Comparison of ENCODE assay signal across 1 cellular context in the genomic region with DNA sequence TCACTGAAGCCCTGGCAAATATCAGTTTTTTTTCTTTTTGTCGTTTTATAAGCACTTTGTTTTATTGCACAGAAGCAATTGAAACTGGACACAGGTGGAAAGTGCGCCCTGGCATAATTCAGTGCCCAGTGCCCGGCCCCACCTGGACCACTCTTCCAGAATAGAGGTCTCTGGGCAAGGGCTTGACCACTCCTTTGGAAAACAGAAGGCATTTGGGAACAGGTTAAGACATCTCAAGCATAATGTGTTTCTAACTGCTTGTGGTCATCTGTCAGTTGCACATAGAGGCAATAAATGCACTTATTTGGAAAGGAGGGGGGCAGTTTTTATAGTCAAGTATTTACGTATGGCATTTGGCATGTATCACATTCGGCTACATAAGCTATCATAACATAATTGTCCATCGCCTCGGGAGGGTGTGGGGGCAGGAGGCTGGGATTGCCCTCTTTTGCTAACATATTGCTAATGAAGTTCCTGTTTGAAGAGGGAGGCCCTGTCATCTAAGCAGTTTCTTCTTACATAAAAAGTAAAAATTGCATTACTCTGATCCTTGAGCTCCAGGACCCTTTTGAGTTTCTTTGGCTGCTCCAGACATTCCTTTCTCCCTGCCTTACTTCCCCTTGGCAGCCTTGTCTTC.
TF ChIP-seq lines count a peak whose summit lies in the region.

No MANE protein-coding gene starts in this region.

TF ChIP-seq in GM12878, 131 proteins besides CTCF, POLR2A, EP300 and RAD21 (continued from another document):
- TF ChIP-seq NFYA (IDR thresholded peaks at IDR 0.05; ENCODE audit: borderline replicate concordance, low read depth, low read length), result no peak
- TF ChIP-seq, protein P1, sequence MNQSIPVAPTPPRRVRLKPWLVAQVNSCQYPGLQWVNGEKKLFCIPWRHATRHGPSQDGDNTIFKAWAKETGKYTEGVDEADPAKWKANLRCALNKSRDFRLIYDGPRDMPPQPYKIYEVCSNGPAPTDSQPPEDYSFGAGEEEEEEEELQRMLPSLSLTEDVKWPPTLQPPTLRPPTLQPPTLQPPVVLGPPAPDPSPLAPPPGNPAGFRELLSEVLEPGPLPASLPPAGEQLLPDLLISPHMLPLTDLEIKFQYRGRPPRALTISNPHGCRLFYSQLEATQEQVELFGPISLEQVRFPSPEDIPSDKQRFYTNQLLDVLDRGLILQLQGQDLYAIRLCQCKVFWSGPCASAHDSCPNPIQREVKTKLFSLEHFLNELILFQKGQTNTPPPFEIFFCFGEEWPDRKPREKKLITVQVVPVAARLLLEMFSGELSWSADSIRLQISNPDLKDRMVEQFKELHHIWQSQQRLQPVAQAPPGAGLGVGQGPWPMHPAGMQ (IDR thresholded peaks at IDR 0.05; ENCODE audit: borderline replicate concordance), result no peak
- TF ChIP-seq, protein P2, sequence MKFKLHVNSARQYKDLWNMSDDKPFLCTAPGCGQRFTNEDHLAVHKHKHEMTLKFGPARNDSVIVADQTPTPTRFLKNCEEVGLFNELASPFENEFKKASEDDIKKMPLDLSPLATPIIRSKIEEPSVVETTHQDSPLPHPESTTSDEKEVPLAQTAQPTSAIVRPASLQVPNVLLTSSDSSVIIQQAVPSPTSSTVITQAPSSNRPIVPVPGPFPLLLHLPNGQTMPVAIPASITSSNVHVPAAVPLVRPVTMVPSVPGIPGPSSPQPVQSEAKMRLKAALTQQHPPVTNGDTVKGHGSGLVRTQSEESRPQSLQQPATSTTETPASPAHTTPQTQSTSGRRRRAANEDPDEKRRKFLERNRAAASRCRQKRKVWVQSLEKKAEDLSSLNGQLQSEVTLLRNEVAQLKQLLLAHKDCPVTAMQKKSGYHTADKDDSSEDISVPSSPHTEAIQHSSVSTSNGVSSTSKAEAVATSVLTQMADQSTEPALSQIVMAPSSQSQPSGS (IDR thresholded peaks at IDR 0.05; ENCODE audit: low read length), result no peak
